10 cellular contexts compared by ENCODE assay signal in genomic region chr22:27810566-27810965, GRCh38. TPM values are rescaled to one million over a fixed set of nuclear protein-coding genes. Genes with fewer than 3 reads are reported as not detected.
DNase-seq lines count a peak whose midpoint lies in the region; ATAC-seq and TF ChIP-seq lines count a peak whose summit lies in the region.
"Had no signal": no experiment of that assay in that cellular context is flagged by ENCODE, and none has a peak within 500 bp of the region (broad histone marks: within the 10 kb centered on the region; RNA-seq: fewer than 3 reads in every experiment).

No MANE protein-coding gene starts in this region.

- H3K36me3 ChIP-seq in breast epithelium: no peaks in the 10 kb centered on the region
- no peaks in the 10 kb centered on the region for H3K36me3 ChIP-seq in mammary epithelial cell (ENCODE audit: insufficient read depth, low read length)
- no peaks in the 10 kb centered on the region for H3K36me3 ChIP-seq in mucosa of descending colon (ENCODE audit: low read depth)
- no peaks in the 10 kb centered on the region for H3K36me3 ChIP-seq in vagina
- H3K36me3 ChIP-seq: BE2C had no signal

- 47% methylated on average over 15 of the region's 16 CpGs for WGBS in mammary epithelial cell (ENCODE audit: low coverage, missing lambda C conversion rate)

- dilution Hi-C loops in mammary epithelial cell (cut with HindIII; ENCODE audit: low sequenced_read_pairs): no loop called here

- H3K9me3 ChIP-seq in breast epithelium: no peaks in the 10 kb centered on the region
- no peaks in the 10 kb centered on the region for H3K9me3 ChIP-seq in mammary epithelial cell (replicated peaks; ENCODE audit: insufficient read depth, low read length)
- H3K9me3 ChIP-seq in mucosa of descending colon: no peaks in the 10 kb centered on the region
- no peaks in the 10 kb centered on the region for H3K9me3 ChIP-seq in vagina
- H3K9me3 ChIP-seq: BE2C had no signal

- H3K9ac ChIP-seq in mammary epithelial cell (ENCODE audit: insufficient read depth, low read length): no peak overlapping the region
- H3K9ac ChIP-seq: parathyroid adenoma had no signal

- no peaks in the 10 kb centered on the region for H4K20me1 ChIP-seq in mammary epithelial cell (ENCODE audit: insufficient read depth, low read length)

- peak; percentile 72 for ATAC-seq in esophagus mucosa
- peak; percentile 65 for ATAC-seq in mucosa of descending colon
- no peak for ATAC-seq in stimulated activated naive CD8-positive, alpha-beta T cell treated with anti-CD3 and anti-CD28 coated beads, Interleukin-15, Interleukin-2, amounts not matched to agents 100 U/mL and 50 U/mL, for 24 hours

- BruUV-seq in mammary epithelial cell (replicated peaks; lab: Mats Ljungman, UMichigan): no TSS peak

- H2AFZ ChIP-seq in mammary epithelial cell (ENCODE audit: low read depth, low read length): no peak overlapping the region
- H2AFZ ChIP-seq: parathyroid adenoma had no signal

- H3K4me1 ChIP-seq in breast epithelium: peaks cover 0 to 4% of the 10 kb centered on the region in 2 donors
- no peaks in the 10 kb centered on the region for H3K4me1 ChIP-seq in mammary epithelial cell (ENCODE audit: insufficient read depth, low read length)
- peaks cover 4% of the 10 kb centered on the region for H3K4me1 ChIP-seq in mucosa of descending colon (ENCODE audit: low read depth)
- peaks cover 20% of the 10 kb centered on the region for H3K4me1 ChIP-seq in vagina
- H3K4me1 ChIP-seq: BE2C, parathyroid adenoma had no signal

- in situ Hi-C loops in mammary epithelial cell (cut with MboI; ENCODE audit: low sequenced_read_pairs in 2 of 2): loop anchor here in 1 of 2 donors (25.0 kb wide), 1 partner anchor 1048 kb away; no protein-coding TSS in a partner anchor

- no peaks in the 10 kb centered on the region for H3K79me2 ChIP-seq in mammary epithelial cell (ENCODE audit: insufficient read depth, low read length)
- H3K79me2 ChIP-seq: parathyroid adenoma had no signal

- CTCF ChIA-PET in mammary epithelial cell (lab: Charles Lee; ENCODE audit: low non-redundant PET): no interaction called here

- H3K27me3 ChIP-seq in breast epithelium (no peaks in the 10 kb centered on the region), mammary epithelial cell (ENCODE audit: insufficient read depth, low read length) (no peaks in the 10 kb centered on the region), vagina (no peaks in the 10 kb centered on the region)
- H3K27me3 ChIP-seq: BE2C had no signal

- TF ChIP-seq CTCF in breast epithelium (IDR thresholded peaks at IDR 0.05) (no peak), mammary epithelial cell (conservative IDR thresholded peaks at IDR 0.05 in 1 of 2, IDR thresholded peaks at IDR 0.05 in 1 of 2; ENCODE audit: extremely low read depth in 1 of 2, insufficient read depth in 1 of 2, low read depth in 1 of 2, low read length in 2 of 2) (no peak), mucosa of descending colon (IDR thresholded peaks at IDR 0.05) (no peak), vagina (IDR thresholded peaks at IDR 0.05) (no peak)

- intact Hi-C loops in breast epithelium (cut with DNase I; ENCODE audit: low total_unique reads) (no loop called here), mammary epithelial cell (cut with micrococcal nuclease) (no loop called here), mucosa of descending colon (cut with DNase I, micrococcal nuclease) (no loop called here), vagina (cut with DNase I) (no loop called here)

- H3K4me3 ChIP-seq in breast epithelium: no peak overlapping the region
- no peak overlapping the region for H3K4me3 ChIP-seq in mammary epithelial cell (replicated peaks in 1 of 3; ENCODE audit: insufficient read depth in 1 of 3, low read depth in 2 of 3, low read length in 3 of 3)
- no peak overlapping the region for H3K4me3 ChIP-seq in mucosa of descending colon
- H3K4me3 ChIP-seq in vagina: no peak overlapping the region

- H3K27ac ChIP-seq in breast epithelium: peak overlapping the region; percentile 32 to 42
- H3K27ac ChIP-seq in mammary epithelial cell (ENCODE audit: insufficient read depth, low read depth, low read length): no peak overlapping the region
- peak overlapping the region; percentile 83 for H3K27ac ChIP-seq in vagina
- H3K27ac ChIP-seq: parathyroid adenoma had no signal

- peak in 1 of 2 donors; percentile 40 for DNase-seq in breast epithelium (ENCODE audit: low spot score in 2 of 2)
- DNase-seq in mammary epithelial cell: no peak
- peak in 2 of 3 donors; percentile 26 to 53 for DNase-seq in mucosa of descending colon
- no peak for DNase-seq in vagina (ENCODE audit: extremely low spot score in 2 of 2)
- no peak for DNase-seq in hippocampal formation (lab: John Stamatoyannopoulos, UW)
- DNase-seq in stimulated activated naive CD8-positive, alpha-beta T cell treated with anti-CD3 and anti-CD28 coated beads, Interleukin-15, Interleukin-2, amounts not matched to agents 100 U/mL and 50 U/mL, for 24 hours: no peak
- DNase-seq in cerebellar cortex (ENCODE audit: low spot score): no peak
- DNase-seq: BE2C had no signal

- no peak overlapping the region for H3K4me2 ChIP-seq in mammary epithelial cell (ENCODE audit: insufficient read depth, low read depth, low read length)

- TF ChIP-seq POLR2A in breast epithelium (IDR thresholded peaks at IDR 0.05) (no peak), vagina (IDR thresholded peaks at IDR 0.05) (no peak)

RNA-seq across cellular contexts. Expression of gene MN1, which starts 9.0 kb away (rescaled TPM):
- total RNA-seq in breast epithelium: 1 to 10 TPM; 2.0 to 4.7 (median 3.2) TPM
- total RNA-seq in mammary epithelial cell: 10 to 100 TPM in 1 of 2 donors, 1 to 10 TPM in 1; 1.5 to 14.0 TPM
- polyA plus RNA-seq in mammary epithelial cell: 7.2 TPM
- 5.8 TPM for polyA minus RNA-seq in mammary epithelial cell
- total RNA-seq in esophagus mucosa: 1.7 TPM
- total RNA-seq in mucosa of descending colon: 1 to 10 TPM in 2 of 3 donors, under 1 TPM in 1; 0.49 to 7.6 (median 1.8) TPM
- total RNA-seq in vagina: 6.1 TPM

Comparison
In these comparisons a context has a peak if more than half of its experiments do, and no peak if none do; other contexts are left out.
1. DNase-seq: peak in mucosa of descending colon (2 of 3); none in mammary epithelial cell (single experiment), vagina (0 of 2), hippocampal formation (0 of 2), stimulated activated naive CD8-positive, alpha-beta T cell treated with anti-CD3 and anti-CD28 coated beads, Interleukin-15, Interleukin-2, amounts not matched to agents 100 U/mL and 50 U/mL, for 24 hours (single experiment) and cerebellar cortex (single experiment).